In genomic region chr6:44255848-44256247, GRCh38 we compare ENCODE assay signal across 8 cellular contexts. TPM values are rescaled to one million over a fixed set of nuclear protein-coding genes. Genes with fewer than 3 reads are reported as not detected.
DNase-seq lines count a peak whose midpoint lies in the region; ATAC-seq and TF ChIP-seq lines count a peak whose summit lies in the region.

No MANE protein-coding gene starts in this region.

- H3K27ac Mint-ChIP-seq in activated CD4-positive, alpha-beta T cell treated with anti-CD3 and anti-CD28 coated beads, Interleukin-2, amount 10 ng/mL, durations not matched to agents 7 days and 5 days = peak overlapping the region; percentile 81
- H3K27ac Mint-ChIP-seq in activated CD8-positive, alpha-beta T cell treated with anti-CD3 and anti-CD28 coated beads, Interleukin-2, amount 10 ng/mL, durations not matched to agents 7 days and 5 days = peak overlapping the region; percentile 75

- DNase-seq in activated CD4-positive, alpha-beta T cell treated with anti-CD3 and anti-CD28 coated beads, Interleukin-2, amount 10 ng/mL, durations not matched to agents 7 days and 5 days = no peak
- no peak for DNase-seq in activated CD4-positive, alpha-beta T cell treated with anti-CD3 and anti-CD28 coated beads, Interleukin-2, amount 50 U/mL, for 4 hours
- no peak for DNase-seq in activated CD8-positive, alpha-beta T cell treated with anti-CD3 and anti-CD28 coated beads, Interleukin-2, amount 10 ng/mL, durations not matched to agents 7 days and 5 days
- DNase-seq in iPS DF 6.9 (ENCODE audit: low read depth, low spot score) (no peak), thoracic aorta (ENCODE audit: low spot score) (no peak), inferior parietal cortex (ENCODE audit: extremely low spot score) (no peak), HT-29 (ENCODE audit: low spot score) (no peak)
- DNase-seq in stimulated activated naive CD4-positive, alpha-beta T cell (lab: John Stamatoyannopoulos, UW) = no peak

- no peak for TF ChIP-seq CTCF in thoracic aorta (IDR thresholded peaks at IDR 0.05)

- H3K9me3 ChIP-seq in iPS DF 6.9 (ENCODE audit: control insufficient read depth, insufficient read depth, low read length) = no peaks in the 10 kb centered on the region
- no peaks in the 10 kb centered on the region for H3K9me3 ChIP-seq in thoracic aorta

- H3K9me3 Mint-ChIP-seq in activated CD4-positive, alpha-beta T cell treated with anti-CD3 and anti-CD28 coated beads, Interleukin-2, amount 10 ng/mL, durations not matched to agents 7 days and 5 days = no peaks in the 10 kb centered on the region
- H3K9me3 Mint-ChIP-seq in activated CD8-positive, alpha-beta T cell treated with anti-CD3 and anti-CD28 coated beads, Interleukin-2, amount 10 ng/mL, durations not matched to agents 7 days and 5 days (ENCODE audit: insufficient read depth) = no peaks in the 10 kb centered on the region

- no peaks in the 10 kb centered on the region for H3K4me1 ChIP-seq in iPS DF 6.9 (ENCODE audit: control insufficient read depth, insufficient read depth, low read length)
- H3K4me1 ChIP-seq in thoracic aorta (ENCODE audit: control insufficient read depth in 1 of 2, low read depth in 2 of 2) = peaks cover 12 to 19% of the 10 kb centered on the region in 2 donors

- no peaks in the 10 kb centered on the region for H3K27me3 Mint-ChIP-seq in activated CD4-positive, alpha-beta T cell treated with anti-CD3 and anti-CD28 coated beads, Interleukin-2, amount 10 ng/mL, durations not matched to agents 7 days and 5 days
- H3K27me3 Mint-ChIP-seq in activated CD8-positive, alpha-beta T cell treated with anti-CD3 and anti-CD28 coated beads, Interleukin-2, amount 10 ng/mL, durations not matched to agents 7 days and 5 days (ENCODE audit: low read depth) = no peaks in the 10 kb centered on the region

- POLR2A ChIA-PET in activated CD4-positive, alpha-beta T cell treated with anti-CD3 and anti-CD28 coated beads, Interleukin-2, amount 10 ng/mL, durations not matched to agents 7 days and 5 days (lab: Charles Lee) = interaction anchor here (0.6 to 2.4 kb wide), 2 partner anchors 9 to 156 kb away, joined by 3 to 15 read pairs; partner anchors contain the start of gene HSP90AB1
- POLR2A ChIA-PET in activated CD8-positive, alpha-beta T cell treated with anti-CD3 and anti-CD28 coated beads, Interleukin-2, amount 10 ng/mL, durations not matched to agents 7 days and 5 days (lab: Charles Lee) = interaction anchor here (0.9 to 3.7 kb wide), 3 partner anchors 9 to 145 kb away, joined by 3 to 104 read pairs (median 3); partner anchors contain the start of gene HSP90AB1

- H3K27me3 ChIP-seq in iPS DF 6.9 (ENCODE audit: control insufficient read depth, insufficient read depth, low read length) (no peaks in the 10 kb centered on the region), thoracic aorta (replicated peaks; ENCODE audit: insufficient read depth) (no peaks in the 10 kb centered on the region)

- CTCF ChIA-PET in activated CD4-positive, alpha-beta T cell treated with anti-CD3 and anti-CD28 coated beads, Interleukin-2, amount 10 ng/mL, durations not matched to agents 7 days and 5 days (lab: Charles Lee) = interaction anchor here (1.0 to 5.8 kb wide), 7 partner anchors 11 to 93 kb away, joined by 3 to 66 read pairs (median 4); partner anchors contain the start of gene HSP90AB1
- CTCF ChIA-PET in activated CD8-positive, alpha-beta T cell treated with anti-CD3 and anti-CD28 coated beads, Interleukin-2, amount 10 ng/mL, durations not matched to agents 7 days and 5 days (lab: Charles Lee) = interaction anchor here (1.0 to 5.8 kb wide), 13 partner anchors 9 to 159 kb away, joined by 3 to 75 read pairs (median 7); partner anchors contain the start of genes AARS2, HSP90AB1 and SLC29A1

- peak; percentile 21 for ATAC-seq in activated CD8-positive, alpha-beta T cell treated with anti-CD3 and anti-CD28 coated beads, Interleukin-2, amount 10 ng/mL, durations not matched to agents 7 days and 5 days
- ATAC-seq in thoracic aorta (ENCODE audit: insufficient number of reproducible peaks, low FRiP score, low read depth) = no peak

- H3K4me1 Mint-ChIP-seq in activated CD4-positive, alpha-beta T cell treated with anti-CD3 and anti-CD28 coated beads, Interleukin-2, amount 10 ng/mL, durations not matched to agents 7 days and 5 days = peaks cover 58% of the 10 kb centered on the region
- H3K4me1 Mint-ChIP-seq in activated CD8-positive, alpha-beta T cell treated with anti-CD3 and anti-CD28 coated beads, Interleukin-2, amount 10 ng/mL, durations not matched to agents 7 days and 5 days (ENCODE audit: low read depth) = peaks cover 63% of the 10 kb centered on the region

- H3K27ac ChIP-seq in iPS DF 6.9 (ENCODE audit: low read length) (no peak overlapping the region), thoracic aorta (peak overlapping the region; percentile 59 to 76)

- H3K36me3 ChIP-seq in iPS DF 6.9 (ENCODE audit: control insufficient read depth, insufficient read depth, low read length) (peaks cover 37% of the 10 kb centered on the region), thoracic aorta (peaks cover 37% of the 10 kb centered on the region)

- H3K36me3 Mint-ChIP-seq in activated CD4-positive, alpha-beta T cell treated with anti-CD3 and anti-CD28 coated beads, Interleukin-2, amount 10 ng/mL, durations not matched to agents 7 days and 5 days (ENCODE audit: low read depth) = peaks cover 45% of the 10 kb centered on the region
- H3K36me3 Mint-ChIP-seq in activated CD8-positive, alpha-beta T cell treated with anti-CD3 and anti-CD28 coated beads, Interleukin-2, amount 10 ng/mL, durations not matched to agents 7 days and 5 days (ENCODE audit: low read depth) = peaks cover 71% of the 10 kb centered on the region

- H3K4me3 Mint-ChIP-seq in activated CD4-positive, alpha-beta T cell treated with anti-CD3 and anti-CD28 coated beads, Interleukin-2, amount 10 ng/mL, durations not matched to agents 7 days and 5 days = peak overlapping the region; percentile 84
- H3K4me3 Mint-ChIP-seq in activated CD8-positive, alpha-beta T cell treated with anti-CD3 and anti-CD28 coated beads, Interleukin-2, amount 10 ng/mL, durations not matched to agents 7 days and 5 days = peak overlapping the region; percentile 85

- H3K4me3 ChIP-seq in iPS DF 6.9 (ENCODE audit: low read length) = peak overlapping the region; percentile 70; the same call in 1 of the 2 replicates
- peak overlapping the region; percentile 88 for H3K4me3 ChIP-seq in thoracic aorta

- WGBS in iPS DF 6.9 (ENCODE audit: insufficient coverage, insufficient read length) = no CpG with 5 or more reads among the region's 2 CpGs

RNA-seq across cellular contexts. Expression of gene SLC35B2, which starts 1.5 kb away (rescaled TPM):
- 10 to 100 TPM; 29.5 to 30.1 TPM for total RNA-seq in activated CD4-positive, alpha-beta T cell treated with anti-CD3 and anti-CD28 coated beads, Interleukin-2, amount 10 ng/mL, durations not matched to agents 7 days and 5 days
- total RNA-seq in activated CD8-positive, alpha-beta T cell treated with anti-CD3 and anti-CD28 coated beads, Interleukin-2, amount 10 ng/mL, durations not matched to agents 7 days and 5 days = 10 to 100 TPM; 31.6 to 32.8 TPM
- total RNA-seq in thoracic aorta = 10 to 100 TPM; 19.9 to 33.3 TPM
- total RNA-seq in HT-29 (2014; rRNA removed; shearing (Covaris generic)) = 189 and 193 TPM in 2 replicates

RNA-seq across cellular contexts. Expression of gene HSP90AB1, which starts 8.9 kb away (rescaled TPM):
- total RNA-seq in activated CD4-positive, alpha-beta T cell treated with anti-CD3 and anti-CD28 coated beads, Interleukin-2, amount 10 ng/mL, durations not matched to agents 7 days and 5 days = 100 to 1,000 TPM; 522 to 571 TPM
- total RNA-seq in activated CD8-positive, alpha-beta T cell treated with anti-CD3 and anti-CD28 coated beads, Interleukin-2, amount 10 ng/mL, durations not matched to agents 7 days and 5 days = 100 to 1,000 TPM; 741 to 755 TPM
- total RNA-seq in thoracic aorta = 100 to 1,000 TPM; 405 to 695 TPM
- total RNA-seq in HT-29 (2014; rRNA removed; shearing (Covaris generic)) = 751 and 810 TPM in 2 replicates

RNA-seq across cellular contexts. Expression of gene NFKBIE, which starts 9.5 kb away (rescaled TPM):
- total RNA-seq in activated CD4-positive, alpha-beta T cell treated with anti-CD3 and anti-CD28 coated beads, Interleukin-2, amount 10 ng/mL, durations not matched to agents 7 days and 5 days = 10 to 100 TPM; 14.7 to 15.3 TPM
- 10 to 100 TPM; 14.1 to 16.9 TPM for total RNA-seq in activated CD8-positive, alpha-beta T cell treated with anti-CD3 and anti-CD28 coated beads, Interleukin-2, amount 10 ng/mL, durations not matched to agents 7 days and 5 days
- total RNA-seq in thoracic aorta = 10 to 100 TPM in 1 of 2 donors, 1 to 10 TPM in 1; 5.5 to 10.6 TPM
- total RNA-seq in HT-29 (2014; rRNA removed; shearing (Covaris generic)) = 11.2 and 19.3 TPM in 2 replicates

RNA-seq across cellular contexts. Expression of gene TMEM151B, which starts 14.4 kb away (rescaled TPM):
- total RNA-seq in activated CD4-positive, alpha-beta T cell treated with anti-CD3 and anti-CD28 coated beads, Interleukin-2, amount 10 ng/mL, durations not matched to agents 7 days and 5 days = not detected
- not detected for total RNA-seq in activated CD8-positive, alpha-beta T cell treated with anti-CD3 and anti-CD28 coated beads, Interleukin-2, amount 10 ng/mL, durations not matched to agents 7 days and 5 days
- total RNA-seq in thoracic aorta = not detected
- total RNA-seq in HT-29 (2014; rRNA removed; shearing (Covaris generic)) = not detected in 2 replicates

RNA-seq across cellular contexts. Expression of gene SLC29A1, which starts 32.5 kb away (rescaled TPM):
- 10 to 100 TPM; 38.5 to 46.9 TPM for total RNA-seq in activated CD4-positive, alpha-beta T cell treated with anti-CD3 and anti-CD28 coated beads, Interleukin-2, amount 10 ng/mL, durations not matched to agents 7 days and 5 days
- total RNA-seq in activated CD8-positive, alpha-beta T cell treated with anti-CD3 and anti-CD28 coated beads, Interleukin-2, amount 10 ng/mL, durations not matched to agents 7 days and 5 days = 10 to 100 TPM; 49.2 to 53.4 TPM
- total RNA-seq in thoracic aorta = 100 to 1,000 TPM; 132 to 172 TPM
- total RNA-seq in HT-29 (2014; rRNA removed; shearing (Covaris generic)) = 30.8 and 33.4 TPM in 2 replicates
